In genomic region chr17:44636562-44636961, GRCh38 we compare ENCODE assay signal across 1 cellular context.
TF ChIP-seq lines count a peak whose summit lies in the region.

No MANE protein-coding gene starts in this region.

TF ChIP-seq in GM23338, 12 proteins besides CTCF, POLR2A, EP300 and RAD21 (continued from another document):
- TF ChIP-seq, protein P1, sequence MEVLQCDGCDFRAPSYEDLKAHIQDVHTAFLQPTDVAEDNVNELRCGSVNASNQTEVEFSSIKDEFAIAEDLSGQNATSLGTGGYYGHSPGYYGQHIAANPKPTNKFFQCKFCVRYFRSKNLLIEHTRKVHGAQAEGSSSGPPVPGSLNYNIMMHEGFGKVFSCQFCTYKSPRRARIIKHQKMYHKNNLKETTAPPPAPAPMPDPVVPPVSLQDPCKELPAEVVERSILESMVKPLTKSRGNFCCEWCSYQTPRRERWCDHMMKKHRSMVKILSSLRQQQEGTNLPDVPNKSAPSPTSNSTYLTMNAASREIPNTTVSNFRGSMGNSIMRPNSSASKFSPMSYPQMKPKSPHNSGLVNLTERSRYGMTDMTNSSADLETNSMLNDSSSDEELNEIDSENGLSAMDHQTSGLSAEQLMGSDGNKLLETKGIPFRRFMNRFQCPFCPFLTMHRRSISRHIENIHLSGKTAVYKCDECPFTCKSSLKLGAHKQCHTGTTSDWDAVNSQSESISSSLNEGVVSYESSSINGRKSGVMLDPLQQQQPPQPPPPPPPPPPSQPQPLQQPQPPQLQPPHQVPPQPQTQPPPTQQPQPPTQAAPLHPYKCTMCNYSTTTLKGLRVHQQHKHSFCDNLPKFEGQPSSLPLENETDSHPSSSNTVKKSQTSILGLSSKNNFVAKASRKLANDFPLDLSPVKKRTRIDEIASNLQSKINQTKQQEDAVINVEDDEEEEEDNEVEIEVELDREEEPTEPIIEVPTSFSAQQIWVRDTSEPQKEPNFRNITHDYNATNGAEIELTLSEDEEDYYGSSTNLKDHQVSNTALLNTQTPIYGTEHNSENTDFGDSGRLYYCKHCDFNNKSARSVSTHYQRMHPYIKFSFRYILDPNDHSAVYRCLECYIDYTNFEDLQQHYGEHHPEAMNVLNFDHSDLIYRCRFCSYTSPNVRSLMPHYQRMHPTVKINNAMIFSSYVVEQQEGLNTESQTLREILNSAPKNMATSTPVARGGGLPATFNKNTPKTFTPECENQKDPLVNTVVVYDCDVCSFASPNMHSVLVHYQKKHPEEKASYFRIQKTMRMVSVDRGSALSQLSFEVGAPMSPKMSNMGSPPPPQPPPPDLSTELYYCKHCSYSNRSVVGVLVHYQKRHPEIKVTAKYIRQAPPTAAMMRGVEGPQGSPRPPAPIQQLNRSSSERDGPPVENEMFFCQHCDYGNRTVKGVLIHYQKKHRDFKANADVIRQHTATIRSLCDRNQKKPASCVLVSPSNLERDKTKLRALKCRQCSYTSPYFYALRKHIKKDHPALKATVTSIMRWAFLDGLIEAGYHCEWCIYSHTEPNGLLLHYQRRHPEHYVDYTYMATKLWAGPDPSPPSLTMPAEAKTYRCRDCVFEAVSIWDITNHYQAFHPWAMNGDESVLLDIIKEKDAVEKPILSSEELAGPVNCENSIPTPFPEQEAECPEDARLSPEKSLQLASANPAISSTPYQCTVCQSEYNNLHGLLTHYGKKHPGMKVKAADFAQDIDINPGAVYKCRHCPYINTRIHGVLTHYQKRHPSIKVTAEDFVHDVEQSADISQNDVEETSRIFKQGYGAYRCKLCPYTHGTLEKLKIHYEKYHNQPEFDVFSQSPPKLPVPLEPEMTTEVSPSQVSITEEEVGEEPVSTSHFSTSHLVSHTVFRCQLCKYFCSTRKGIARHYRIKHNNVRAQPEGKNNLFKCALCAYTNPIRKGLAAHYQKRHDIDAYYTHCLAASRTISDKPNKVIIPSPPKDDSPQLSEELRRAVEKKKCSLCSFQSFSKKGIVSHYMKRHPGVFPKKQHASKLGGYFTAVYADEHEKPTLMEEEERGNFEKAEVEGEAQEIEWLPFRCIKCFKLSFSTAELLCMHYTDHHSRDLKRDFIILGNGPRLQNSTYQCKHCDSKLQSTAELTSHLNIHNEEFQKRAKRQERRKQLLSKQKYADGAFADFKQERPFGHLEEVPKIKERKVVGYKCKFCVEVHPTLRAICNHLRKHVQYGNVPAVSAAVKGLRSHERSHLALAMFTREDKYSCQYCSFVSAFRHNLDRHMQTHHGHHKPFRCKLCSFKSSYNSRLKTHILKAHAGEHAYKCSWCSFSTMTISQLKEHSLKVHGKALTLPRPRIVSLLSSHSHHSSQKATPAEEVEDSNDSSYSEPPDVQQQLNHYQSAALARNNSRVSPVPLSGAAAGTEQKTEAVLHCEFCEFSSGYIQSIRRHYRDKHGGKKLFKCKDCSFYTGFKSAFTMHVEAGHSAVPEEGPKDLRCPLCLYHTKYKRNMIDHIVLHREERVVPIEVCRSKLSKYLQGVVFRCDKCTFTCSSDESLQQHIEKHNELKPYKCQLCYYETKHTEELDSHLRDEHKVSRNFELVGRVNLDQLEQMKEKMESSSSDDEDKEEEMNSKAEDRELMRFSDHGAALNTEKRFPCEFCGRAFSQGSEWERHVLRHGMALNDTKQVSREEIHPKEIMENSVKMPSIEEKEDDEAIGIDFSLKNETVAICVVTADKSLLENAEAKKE (CRISPR knock-in tag; IDR thresholded peaks at IDR 0.05), result no peak
- no peak for TF ChIP-seq REST (IDR thresholded peaks at IDR 0.05; ENCODE audit: unreplicated experiment)
- no peak for TF ChIP-seq CREB1 (CRISPR knock-in tag; IDR thresholded peaks at IDR 0.05; ENCODE audit: low read depth)
- no peak for TF ChIP-seq ETS1 (IDR thresholded peaks at IDR 0.05)
- no peak for TF ChIP-seq ZNF331 (CRISPR knock-in tag; IDR thresholded peaks at IDR 0.05; ENCODE audit: low read depth)
